ENCODE assay signal across 11 cellular contexts in the genomic region with DNA sequence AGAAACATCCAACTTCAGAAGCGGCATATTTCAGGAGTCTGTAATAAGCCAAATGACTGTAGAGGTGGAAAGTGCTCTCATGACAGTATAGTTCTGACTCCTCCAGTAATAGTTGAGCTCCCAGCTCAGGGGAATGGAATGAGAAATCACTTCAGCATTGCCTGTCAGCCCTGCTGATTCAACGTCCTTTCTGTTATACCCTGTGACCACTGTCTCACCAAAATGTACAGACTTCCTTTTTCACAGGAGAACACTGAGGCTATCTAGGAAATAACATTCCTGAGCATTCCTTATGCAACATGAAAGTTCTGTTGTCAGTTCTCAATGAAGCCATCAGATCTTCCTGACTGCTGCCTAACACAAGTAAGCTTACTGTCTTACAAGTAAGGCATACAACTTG.
DNase-seq lines count a peak whose midpoint lies in the region; ATAC-seq and TF ChIP-seq lines count a peak whose summit lies in the region.
"Had no signal": no experiment of that assay in that cellular context is flagged by ENCODE, and none has a peak within 500 bp of the region (broad histone marks: within the 10 kb centered on the region; RNA-seq: fewer than 3 reads in every experiment).

No MANE protein-coding gene starts in this region.

- peak overlapping the region; percentile 50 for H3K27ac ChIP-seq in lower lobe of right lung

- H3K4me1 Mint-ChIP-seq in activated naive CD4-positive, alpha-beta T cell treated with anti-CD3 and anti-CD28 coated beads, Interleukin-2, amount 10 ng/mL, durations not matched to agents 7 days and 5 days = no peaks in the 10 kb centered on the region
- H3K4me1 Mint-ChIP-seq in activated T-cell treated with anti-CD3 and anti-CD28 coated beads, Interleukin-2, amount 50 U/mL, for 4 hours (ENCODE audit: low read depth) = no peaks in the 10 kb centered on the region
- H3K4me1 Mint-ChIP-seq: activated B cell treated with CpG ODN at 0.5 μM for 24 hours had no signal

- CTCF ChIA-PET in activated naive CD4-positive, alpha-beta T cell treated with anti-CD3 and anti-CD28 coated beads, Interleukin-2, amount 10 ng/mL, durations not matched to agents 7 days and 5 days (lab: Charles Lee) = no interaction called here

- H3K4me3 Mint-ChIP-seq in activated naive CD4-positive, alpha-beta T cell treated with anti-CD3 and anti-CD28 coated beads, Interleukin-2, amount 10 ng/mL, durations not matched to agents 7 days and 5 days = no peak overlapping the region
- no peak overlapping the region for H3K4me3 Mint-ChIP-seq in activated T-cell treated with anti-CD3 and anti-CD28 coated beads, Interleukin-2, amount 50 U/mL, for 4 hours
- H3K4me3 Mint-ChIP-seq: activated B cell treated with CpG ODN at 0.5 μM for 24 hours; activated naive CD4-positive, alpha-beta T cell treated with anti-CD3 and anti-CD28 coated beads for 36 hours had no signal

- H3K4me3 ChIP-seq in lower lobe of right lung = no peak overlapping the region

- DNase-seq in AG08395 (ENCODE audit: low spot score) = peak; percentile 90
- peak; percentile 97 for DNase-seq in HT1080 (ENCODE audit: low read depth)
- peak; percentile 54 for DNase-seq in cerebellar cortex (ENCODE audit: low spot score)
- DNase-seq in lower lobe of right lung = no peak
- no peak for DNase-seq in activated naive CD4-positive, alpha-beta T cell treated with anti-CD3 and anti-CD28 coated beads, Interleukin-2, amount 10 ng/mL, durations not matched to agents 7 days and 5 days
- no peak for DNase-seq in activated T-cell treated with anti-CD3 and anti-CD28 coated beads, Interleukin-2, amount 50 U/mL, for 4 hours
- no peak for DNase-seq in HuH-7.5 (ENCODE audit: low spot score)
- DNase-seq in NCI-H2029 (lab: John Stamatoyannopoulos, UW) = no peak
- DNase-seq: activated B cell treated with CpG ODN at 0.5 μM for 24 hours; activated naive CD4-positive, alpha-beta T cell treated with anti-CD3 and anti-CD28 coated beads for 36 hours; posterior cingulate gyrus had no signal

- H3K27me3 Mint-ChIP-seq in activated naive CD4-positive, alpha-beta T cell treated with anti-CD3 and anti-CD28 coated beads, Interleukin-2, amount 10 ng/mL, durations not matched to agents 7 days and 5 days = no peaks in the 10 kb centered on the region
- H3K27me3 Mint-ChIP-seq in activated T-cell treated with anti-CD3 and anti-CD28 coated beads, Interleukin-2, amount 50 U/mL, for 4 hours (ENCODE audit: low read depth) = no peaks in the 10 kb centered on the region
- H3K27me3 Mint-ChIP-seq: activated B cell treated with CpG ODN at 0.5 μM for 24 hours had no signal

- ATAC-seq in lower lobe of right lung = peak; percentile 77 to 79
- no peak for ATAC-seq in activated T-cell treated with anti-CD3 and anti-CD28 coated beads, Interleukin-2, amount 50 U/mL, for 4 hours

- H3K36me3 Mint-ChIP-seq in activated naive CD4-positive, alpha-beta T cell treated with anti-CD3 and anti-CD28 coated beads, Interleukin-2, amount 10 ng/mL, durations not matched to agents 7 days and 5 days = no peaks in the 10 kb centered on the region
- H3K36me3 Mint-ChIP-seq in activated T-cell treated with anti-CD3 and anti-CD28 coated beads, Interleukin-2, amount 50 U/mL, for 4 hours (ENCODE audit: insufficient read depth) = no peaks in the 10 kb centered on the region

- H3K9me3 Mint-ChIP-seq in activated naive CD4-positive, alpha-beta T cell treated with anti-CD3 and anti-CD28 coated beads, Interleukin-2, amount 10 ng/mL, durations not matched to agents 7 days and 5 days = no peaks in the 10 kb centered on the region
- H3K9me3 Mint-ChIP-seq in activated T-cell treated with anti-CD3 and anti-CD28 coated beads, Interleukin-2, amount 50 U/mL, for 4 hours = no peaks in the 10 kb centered on the region
- H3K9me3 Mint-ChIP-seq: activated B cell treated with CpG ODN at 0.5 μM for 24 hours; activated naive CD4-positive, alpha-beta T cell treated with anti-CD3 and anti-CD28 coated beads for 36 hours had no signal

- intact Hi-C loops in lower lobe of right lung (cut with DNase I) = no loop called here

- no peak for TF ChIP-seq CTCF in lower lobe of right lung (IDR thresholded peaks at IDR 0.05)

- H3K4me1 ChIP-seq in lower lobe of right lung = peaks cover 4% of the 10 kb centered on the region

- no peak overlapping the region for H3K27ac Mint-ChIP-seq in activated naive CD4-positive, alpha-beta T cell treated with anti-CD3 and anti-CD28 coated beads, Interleukin-2, amount 10 ng/mL, durations not matched to agents 7 days and 5 days
- H3K27ac Mint-ChIP-seq: activated B cell treated with CpG ODN at 0.5 μM for 24 hours; activated naive CD4-positive, alpha-beta T cell treated with anti-CD3 and anti-CD28 coated beads for 36 hours had no signal

- no peaks in the 10 kb centered on the region for H3K27me3 ChIP-seq in lower lobe of right lung (ENCODE audit: low read depth)

- H3K9me3 ChIP-seq in lower lobe of right lung = no peaks in the 10 kb centered on the region

- no peaks in the 10 kb centered on the region for H3K36me3 ChIP-seq in lower lobe of right lung

Comparison
In these comparisons a context has a peak if more than half of its experiments do, and no peak if none do; other contexts are left out.
1. DNase-seq: peak in AG08395 (single experiment), HT1080 (single experiment) and cerebellar cortex (single experiment); none in lower lobe of right lung (single experiment), activated naive CD4-positive, alpha-beta T cell treated with anti-CD3 and anti-CD28 coated beads, Interleukin-2, amount 10 ng/mL, durations not matched to agents 7 days and 5 days (single experiment), activated T-cell treated with anti-CD3 and anti-CD28 coated beads, Interleukin-2, amount 50 U/mL, for 4 hours (single experiment), HuH-7.5 (single experiment) and NCI-H2029 (single experiment).
2. ATAC-seq: peak in lower lobe of right lung (2 of 2); none in activated T-cell treated with anti-CD3 and anti-CD28 coated beads, Interleukin-2, amount 50 U/mL, for 4 hours (0 of 2).